ENCODE assay signal across 2 cellular contexts in the genomic region with DNA sequence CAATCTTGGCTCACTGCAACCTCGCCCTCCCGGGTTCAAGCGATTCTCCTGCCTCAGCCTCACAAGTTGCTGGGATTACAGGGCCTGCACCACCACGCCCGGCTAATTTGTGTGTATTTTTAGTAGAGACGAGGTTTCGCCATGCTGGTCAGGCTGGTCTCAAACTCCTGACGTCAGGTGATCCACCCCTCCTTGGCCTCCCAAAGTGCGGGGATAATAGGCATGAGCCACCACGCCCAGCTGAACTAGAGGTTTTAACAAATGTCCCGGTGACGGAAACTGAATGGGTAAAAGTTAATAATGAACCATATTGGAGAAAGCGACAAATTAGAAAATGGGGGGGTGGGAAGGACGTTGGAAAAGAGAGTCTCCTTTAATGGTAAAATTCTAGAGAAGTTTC.
TF ChIP-seq lines count a peak whose summit lies in the region.

No MANE protein-coding gene starts in this region.

TF ChIP-seq in HEK293, 187 proteins besides CTCF, POLR2A, EP300 and RAD21 (continued from another document):
- TF ChIP-seq, protein P1, sequence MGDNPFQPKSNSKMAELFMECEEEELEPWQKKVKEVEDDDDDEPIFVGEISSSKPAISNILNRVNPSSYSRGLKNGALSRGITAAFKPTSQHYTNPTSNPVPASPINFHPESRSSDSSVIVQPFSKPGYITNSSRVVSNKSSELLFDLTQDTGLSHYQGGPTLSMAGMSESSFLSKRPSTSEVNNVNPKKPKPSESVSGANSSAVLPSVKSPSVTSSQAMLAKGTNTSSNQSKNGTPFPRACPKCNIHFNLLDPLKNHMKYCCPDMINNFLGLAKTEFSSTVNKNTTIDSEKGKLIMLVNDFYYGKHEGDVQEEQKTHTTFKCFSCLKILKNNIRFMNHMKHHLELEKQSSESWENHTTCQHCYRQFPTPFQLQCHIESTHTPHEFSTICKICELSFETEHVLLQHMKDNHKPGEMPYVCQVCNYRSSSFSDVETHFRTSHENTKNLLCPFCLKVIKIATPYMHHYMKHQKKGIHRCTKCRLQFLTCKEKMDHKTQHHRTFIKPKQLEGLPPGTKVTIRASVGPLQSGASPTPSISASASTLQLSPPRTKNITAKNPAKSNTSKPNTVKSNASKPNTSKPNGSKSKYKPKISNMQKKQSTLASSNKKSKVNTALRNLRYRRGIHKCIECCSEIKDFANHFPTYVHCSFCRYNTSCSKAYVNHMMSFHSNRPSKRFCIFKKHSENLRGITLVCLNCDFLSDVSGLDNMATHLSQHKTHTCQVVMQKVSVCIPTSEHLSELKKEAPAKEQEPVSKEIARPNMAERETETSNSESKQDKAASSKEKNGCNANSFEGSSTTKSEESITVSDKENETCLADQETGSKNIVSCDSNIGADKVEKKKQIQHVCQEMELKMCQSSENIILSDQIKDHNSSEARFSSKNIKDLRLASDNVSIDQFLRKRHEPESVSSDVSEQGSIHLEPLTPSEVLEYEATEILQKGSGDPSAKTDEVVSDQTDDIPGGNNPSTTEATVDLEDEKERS (tag by site-specific recombination; IDR thresholded peaks at IDR 0.05), result no peak

TF ChIP-seq in H1, 55 proteins besides CTCF, POLR2A, EP300 and RAD21 (continued from another document):
- TF ChIP-seq TEAD4 (IDR thresholded peaks at IDR 0.05; ENCODE audit: low read depth, low read length) (no peak), SP4 (IDR thresholded peaks at IDR 0.05; ENCODE audit: low read length) (no peak), TAF1 (IDR thresholded peaks at IDR 0.05; ENCODE audit: low read depth, low read length) (no peak), SIN3A (conservative IDR thresholded peaks at IDR 0.05 in 1 of 2, IDR thresholded peaks at IDR 0.05 in 1 of 2; ENCODE audit: low read depth in 1 of 2, low read length in 2 of 2) (no peak), ASH2L (IDR thresholded peaks at IDR 0.05; ENCODE audit: low read length) (no peak), MAX (IDR thresholded peaks at IDR 0.05) (no peak), SP2 (IDR thresholded peaks at IDR 0.05; ENCODE audit: low read length) (no peak), CEBPB (IDR thresholded peaks at IDR 0.05; ENCODE audit: low read depth, low read length) (no peak), RBBP5 (IDR thresholded peaks at IDR 0.05; ENCODE audit: borderline replicate concordance, low read depth, low read length) (no peak), ATF2 (IDR thresholded peaks at IDR 0.05; ENCODE audit: low read length) (no peak), EGR1 (IDR thresholded peaks at IDR 0.05; ENCODE audit: borderline replicate concordance, low read depth, low read length) (no peak), TAF7 (optimal IDR thresholded peaks at IDR 0.05; ENCODE audit: borderline replicate concordance, low read depth, low read length) (no peak), RNF2 (IDR thresholded peaks at IDR 0.05; ENCODE audit: borderline replicate concordance, low read depth, low read length, missing control alignments, poor library complexity, severe bottlenecking) (no peak)
- TF ChIP-seq, protein P2, sequence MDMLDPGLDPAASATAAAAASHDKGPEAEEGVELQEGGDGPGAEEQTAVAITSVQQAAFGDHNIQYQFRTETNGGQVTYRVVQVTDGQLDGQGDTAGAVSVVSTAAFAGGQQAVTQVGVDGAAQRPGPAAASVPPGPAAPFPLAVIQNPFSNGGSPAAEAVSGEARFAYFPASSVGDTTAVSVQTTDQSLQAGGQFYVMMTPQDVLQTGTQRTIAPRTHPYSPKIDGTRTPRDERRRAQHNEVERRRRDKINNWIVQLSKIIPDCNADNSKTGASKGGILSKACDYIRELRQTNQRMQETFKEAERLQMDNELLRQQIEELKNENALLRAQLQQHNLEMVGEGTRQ (IDR thresholded peaks at IDR 0.05; ENCODE audit: low read length), result no peak
